Comparison of ENCODE assay signal across 16 cellular contexts in genomic region chr14:105856676-105857222, GRCh38.
DNase-seq lines count a peak whose midpoint lies in the region; ATAC-seq and TF ChIP-seq lines count a peak whose summit lies in the region.
"Had no signal": no experiment of that assay in that cellular context is flagged by ENCODE, and none has a peak within 500 bp of the region (broad histone marks: within the 10 kb centered on the region; RNA-seq: fewer than 3 reads in every experiment).

No MANE protein-coding gene starts in this region.

- no peak for ATAC-seq in activated T-cell treated with anti-CD3 and anti-CD28 coated beads, Interleukin-2, amount 50 U/mL, for 4 hours
- ATAC-seq in upper lobe of right lung: no peak
- ATAC-seq: A549 had no signal

- no peaks in the 10 kb centered on the region for H3K9me3 Mint-ChIP-seq in activated CD4-positive, alpha-beta T cell treated with anti-CD3 and anti-CD28 coated beads, Interleukin-2, amount 10 ng/mL, durations not matched to agents 24 days and 14 days
- no peaks in the 10 kb centered on the region for H3K9me3 Mint-ChIP-seq in activated T-cell treated with anti-CD3 and anti-CD28 coated beads, Interleukin-2, amount 50 U/mL, for 4 hours

- peak overlapping the region; percentile 73 for H3K27ac Mint-ChIP-seq in activated CD4-positive, alpha-beta T cell treated with anti-CD3 and anti-CD28 coated beads, Interleukin-2, amount 10 ng/mL, durations not matched to agents 24 days and 14 days
- H3K27ac Mint-ChIP-seq: nephron had no signal

- CTCF ChIA-PET in HEK293 (lab: Yijun Ruan, JAX): no interaction called here

- no peak overlapping the region for H3K4me3 ChIP-seq in HEK293 (ENCODE audit: low read depth, low read length)
- H3K4me3 ChIP-seq in sigmoid colon: no peak overlapping the region
- no peak overlapping the region for H3K4me3 ChIP-seq in upper lobe of right lung
- H3K4me3 ChIP-seq: A549, esophagus muscularis mucosa, SJSA1, vagina had no signal

- H3K27ac ChIP-seq in HEK293 (ENCODE audit: extremely low read depth, low read depth, low read length) (no peak overlapping the region), sigmoid colon (no peak overlapping the region), upper lobe of right lung (no peak overlapping the region)
- H3K27ac ChIP-seq: A549, esophagus muscularis mucosa, SJSA1, vagina had no signal

- H3K4me3 Mint-ChIP-seq in activated CD4-positive, alpha-beta T cell treated with anti-CD3 and anti-CD28 coated beads, Interleukin-2, amount 10 ng/mL, durations not matched to agents 24 days and 14 days: peak overlapping the region; percentile 64
- H3K4me3 Mint-ChIP-seq in activated T-cell treated with anti-CD3 and anti-CD28 coated beads, Interleukin-2, amount 50 U/mL, for 4 hours: peak overlapping the region; percentile 35
- H3K4me3 Mint-ChIP-seq: nephron had no signal

- TF ChIP-seq CTCF in HEK293 (tag by site-specific recombination; IDR thresholded peaks at IDR 0.05) (no peak), sigmoid colon (IDR thresholded peaks at IDR 0.05) (no peak), GM13977 (IDR thresholded peaks at IDR 0.05; ENCODE audit: extremely low read depth, insufficient read depth, missing control alignments) (no peak), upper lobe of right lung (IDR thresholded peaks at IDR 0.05) (no peak)

- H3K27me3 ChIP-seq in sigmoid colon (no peaks in the 10 kb centered on the region), upper lobe of right lung (no peaks in the 10 kb centered on the region)
- H3K27me3 ChIP-seq: SJSA1, vagina had no signal

- H3K36me3 ChIP-seq in HEK293 (ENCODE audit: control insufficient read depth in 2 of 2, insufficient read depth in 1 of 2, low read length in 2 of 2) (no peaks in the 10 kb centered on the region), sigmoid colon (no peaks in the 10 kb centered on the region), upper lobe of right lung (no peaks in the 10 kb centered on the region)
- H3K36me3 ChIP-seq: esophagus muscularis mucosa, SJSA1, vagina had no signal

- intact Hi-C loops in activated CD4-positive, alpha-beta T cell treated with anti-CD3 and anti-CD28 coated beads, Interleukin-2, amount 10 ng/mL, durations not matched to agents 24 days and 14 days (cut with micrococcal nuclease): no loop called here
- intact Hi-C loops in sigmoid colon (cut with DNase I): no loop called here
- intact Hi-C loops in upper lobe of right lung (cut with DNase I): no loop called here

- no peak for DNase-seq in activated CD4-positive, alpha-beta T cell treated with anti-CD3 and anti-CD28 coated beads, Interleukin-2, amount 10 ng/mL, durations not matched to agents 24 days and 14 days
- no peak for DNase-seq in activated CD4-positive, alpha-beta T cell treated with anti-CD3 and anti-CD28 coated beads, Interleukin-2, amount 50 U/mL, for 1 hour
- DNase-seq in activated T-cell treated with anti-CD3 and anti-CD28 coated beads, Interleukin-2, amount 50 U/mL, for 4 hours: no peak
- peak; percentile 50 for DNase-seq in sigmoid colon
- no peak for DNase-seq in NCI-H2029 (lab: John Stamatoyannopoulos, UW)
- no peak for DNase-seq in GM13977 (ENCODE audit: low spot score)
- DNase-seq in upper lobe of right lung: no peak
- DNase-seq: activated naive CD4-positive, alpha-beta T cell; NCI-H2081; NCI-H524 had no signal

- peaks cover 10% of the 10 kb centered on the region for H3K36me3 Mint-ChIP-seq in activated CD4-positive, alpha-beta T cell treated with anti-CD3 and anti-CD28 coated beads, Interleukin-2, amount 10 ng/mL, durations not matched to agents 24 days and 14 days (ENCODE audit: low read depth)
- H3K36me3 Mint-ChIP-seq in activated T-cell treated with anti-CD3 and anti-CD28 coated beads, Interleukin-2, amount 50 U/mL, for 4 hours (ENCODE audit: insufficient read depth): no peaks in the 10 kb centered on the region

- in situ Hi-C loops in GM13977 (cut with MboI; ENCODE audit: low pct_unique_long_range_greater_than_20kb, low sequenced_read_pairs, unreplicated experiment): loop anchor here (25.0 kb wide), 1 partner anchor 144 kb away; no protein-coding TSS in a partner anchor

- no peaks in the 10 kb centered on the region for H3K27me3 Mint-ChIP-seq in activated CD4-positive, alpha-beta T cell treated with anti-CD3 and anti-CD28 coated beads, Interleukin-2, amount 10 ng/mL, durations not matched to agents 24 days and 14 days
- peaks cover 7% of the 10 kb centered on the region for H3K27me3 Mint-ChIP-seq in activated T-cell treated with anti-CD3 and anti-CD28 coated beads, Interleukin-2, amount 50 U/mL, for 4 hours (ENCODE audit: low read depth)

- H3K4me1 ChIP-seq in HEK293 (ENCODE audit: control insufficient read depth, insufficient read depth, low read length) (no peaks in the 10 kb centered on the region), sigmoid colon (no peaks in the 10 kb centered on the region), upper lobe of right lung (no peaks in the 10 kb centered on the region)
- H3K4me1 ChIP-seq: A549, esophagus muscularis mucosa, SJSA1, vagina had no signal

- TF ChIP-seq POLR2A in sigmoid colon (IDR thresholded peaks at IDR 0.05): no peak

- H3K4me1 Mint-ChIP-seq in activated CD4-positive, alpha-beta T cell treated with anti-CD3 and anti-CD28 coated beads, Interleukin-2, amount 10 ng/mL, durations not matched to agents 24 days and 14 days: peaks cover 31% of the 10 kb centered on the region
- H3K4me1 Mint-ChIP-seq in activated T-cell treated with anti-CD3 and anti-CD28 coated beads, Interleukin-2, amount 50 U/mL, for 4 hours (ENCODE audit: low read depth): peaks cover 19% of the 10 kb centered on the region
- H3K4me1 Mint-ChIP-seq: nephron had no signal

- WGBS in sigmoid colon, 2 donors: 70 to 85% methylated on average over 2 of the region's 2 CpGs

- H3K9me3 ChIP-seq in HEK293 (ENCODE audit: control insufficient read depth, insufficient read depth, low read depth, low read length): no peaks in the 10 kb centered on the region
- H3K9me3 ChIP-seq in sigmoid colon: no peaks in the 10 kb centered on the region
- no peaks in the 10 kb centered on the region for H3K9me3 ChIP-seq in upper lobe of right lung
- H3K9me3 ChIP-seq: A549, esophagus muscularis mucosa, vagina had no signal

- TF ChIP-seq EP300 in sigmoid colon (IDR thresholded peaks at IDR 0.05): no peak

- POLR2A ChIA-PET in HEK293 (lab: Yijun Ruan, JAX): no interaction called here

TF ChIP-seq in HEK293, 187 proteins besides CTCF, POLR2A, EP300 and RAD21:
- TF ChIP-seq MEIS1 (CRISPR knock-in tag; IDR thresholded peaks at IDR 0.05; ENCODE audit: borderline replicate concordance) (0 out of 2 replicates have a peak, but pooled peaks have one; percentile 30), ZNF658 (tag by site-specific recombination; IDR thresholded peaks at IDR 0.05) (no peak)
